9 cellular contexts compared by ENCODE assay signal in the genomic region with DNA sequence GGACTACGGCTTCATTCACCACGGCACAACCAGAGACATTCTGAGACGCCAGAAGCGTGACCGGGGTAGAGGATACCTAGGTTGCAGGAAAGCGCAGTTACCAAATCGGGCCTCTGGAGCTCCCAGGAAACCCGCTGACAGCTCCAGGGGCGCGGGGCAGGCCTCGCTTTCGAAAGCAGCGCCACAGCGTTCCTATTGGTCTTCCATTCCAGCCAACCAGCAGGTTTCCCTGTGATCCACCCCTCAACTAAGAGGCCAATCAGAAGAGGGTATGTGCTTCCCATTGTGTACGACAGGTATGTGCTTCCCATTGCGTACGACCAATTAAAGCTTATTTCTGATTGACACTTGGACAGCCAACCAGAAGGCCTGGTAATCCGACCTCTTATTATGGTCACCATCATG. TPM values are rescaled to one million over a fixed set of nuclear protein-coding genes. Genes with fewer than 3 reads are reported as not detected.
DNase-seq lines count a peak whose midpoint lies in the region; ATAC-seq and TF ChIP-seq lines count a peak whose summit lies in the region.
"Had no signal": no experiment of that assay in that cellular context is flagged by ENCODE, and none has a peak within 500 bp of the region (broad histone marks: within the 10 kb centered on the region; RNA-seq: fewer than 3 reads in every experiment).

No MANE protein-coding gene starts in this region.

- peak overlapping the region; percentile 83 for H3K4me3 Mint-ChIP-seq in GM23338
- H3K4me3 Mint-ChIP-seq in activated CD4-positive, alpha-beta memory T cell treated with anti-CD3 and anti-CD28 coated beads for 36 hours: peak overlapping the region; percentile 39

- H3K9me2 ChIP-seq in GM23338 (ENCODE audit: insufficient read depth): no peaks in the 10 kb centered on the region

- no peaks in the 10 kb centered on the region for H4K20me1 ChIP-seq in GM23338 (replicated peaks; ENCODE audit: insufficient read depth)

- peak overlapping the region; percentile 74 for H3K4me2 ChIP-seq in GM23338

- no peaks in the 10 kb centered on the region for H3K27me3 Mint-ChIP-seq in GM23338 (ENCODE audit: insufficient read depth, low read depth, poor library complexity)
- H3K27me3 Mint-ChIP-seq in activated CD4-positive, alpha-beta memory T cell treated with anti-CD3 and anti-CD28 coated beads for 36 hours: no peaks in the 10 kb centered on the region

- H3K9me3 ChIP-seq in ES-I3 (ENCODE audit: control insufficient read depth, insufficient read depth, low read length): no peaks in the 10 kb centered on the region
- no peaks in the 10 kb centered on the region for H3K9me3 ChIP-seq in iPS-18c (ENCODE audit: control insufficient read depth, insufficient read depth, low read length)

- H3K27ac ChIP-seq in GM23338 (ENCODE audit: low read depth): peak overlapping the region; percentile 65; the same call in 1 of the 2 replicates

- peak overlapping the region; percentile 31; the same call in 1 of the 2 replicates for H3K27ac Mint-ChIP-seq in GM23338
- H3K27ac Mint-ChIP-seq in activated CD4-positive, alpha-beta memory T cell treated with anti-CD3 and anti-CD28 coated beads for 36 hours: no peak overlapping the region

- TF ChIP-seq CTCF in GM23338 (conservative IDR thresholded peaks at IDR 0.05; ENCODE audit: low read depth in 2 of 2): no peak

- peaks cover 3% of the 10 kb centered on the region; the same call in 1 of the 3 replicates for H3K36me3 Mint-ChIP-seq in GM23338 (ENCODE audit: low read depth)
- H3K36me3 Mint-ChIP-seq in activated CD4-positive, alpha-beta memory T cell treated with anti-CD3 and anti-CD28 coated beads for 36 hours: peaks cover 6% of the 10 kb centered on the region

- H3K4me1 ChIP-seq in ES-I3 (ENCODE audit: insufficient read depth, low read length) (no peaks in the 10 kb centered on the region), GM23338 (ENCODE audit: insufficient read depth) (0 out of 2 replicates have a peak, but pooled peaks cover 4% of the 10 kb centered on the region)

- H3K9ac ChIP-seq in ES-I3 (ENCODE audit: low read depth, low read length): peak overlapping the region; percentile 67

- DNase-seq in GM23338 (ENCODE audit: low spot score): peak; percentile 92
- DNase-seq in activated CD4-positive, alpha-beta memory T cell treated with anti-CD3 and anti-CD28 coated beads for 36 hours: peak; percentile 39
- no peak for DNase-seq in stimulated activated CD4-positive, alpha-beta T cell treated with anti-CD3 and anti-CD28 coated beads, Interleukin-12 subunit alpha, Interleukin-12 subunit beta, amount 100 ng/mL, for 4 hours
- no peak for DNase-seq in NCI-H748 treated with DMSO at 0.1 percent for 48 hours (lab: John Stamatoyannopoulos, UW)
- no peak for DNase-seq in DMS53 treated with DMSO at 0.1 percent for 48 hours (lab: John Stamatoyannopoulos, UW; ENCODE audit: unreplicated experiment)
- DNase-seq in SHP77 treated with DMSO at 0.1 percent for 48 hours (lab: John Stamatoyannopoulos, UW): no peak
- DNase-seq: DND-41 had no signal

- H3K27me3 ChIP-seq in GM23338 (ENCODE audit: insufficient read depth): no peaks in the 10 kb centered on the region

- H3K9me3 Mint-ChIP-seq in GM23338: no peaks in the 10 kb centered on the region
- no peaks in the 10 kb centered on the region for H3K9me3 Mint-ChIP-seq in activated CD4-positive, alpha-beta memory T cell treated with anti-CD3 and anti-CD28 coated beads for 36 hours

- H3K36me3 ChIP-seq in ES-I3 (ENCODE audit: insufficient read depth, low read length): peaks cover under 1% of the 10 kb centered on the region; the same call in 1 of the 2 replicates
- no peaks in the 10 kb centered on the region for H3K36me3 ChIP-seq in GM23338 (ENCODE audit: insufficient read depth)

- intact Hi-C loops in activated CD4-positive, alpha-beta memory T cell treated with anti-CD3 and anti-CD28 coated beads for 36 hours (cut with micrococcal nuclease): loop anchor here (1.0 kb wide), 1 partner anchor 15 kb away; a partner anchor contains a TSS

- CTCF ChIA-PET in activated CD4-positive, alpha-beta memory T cell treated with anti-CD3 and anti-CD28 coated beads for 36 hours (lab: Charles Lee): no interaction called here

- peaks cover 4% of the 10 kb centered on the region; the same call in 2 of the 3 replicates for H3K4me1 Mint-ChIP-seq in GM23338
- peaks cover 13% of the 10 kb centered on the region for H3K4me1 Mint-ChIP-seq in activated CD4-positive, alpha-beta memory T cell treated with anti-CD3 and anti-CD28 coated beads for 36 hours (ENCODE audit: low read depth)

- H3F3A ChIP-seq in GM23338 (replicated peaks; ENCODE audit: low read depth): no peaks in the 10 kb centered on the region

- peak; percentile 99 for ATAC-seq in GM23338

- H2AFZ ChIP-seq in GM23338: no peak overlapping the region

- H3K4me3 ChIP-seq in GM23338 (peak overlapping the region; percentile 56), iPS-18c (ENCODE audit: insufficient read depth, low read depth, low read length) (peak overlapping the region; percentile 55)

- no peaks in the 10 kb centered on the region for H3K79me2 ChIP-seq in GM23338 (replicated peaks; ENCODE audit: insufficient read depth)

- POLR2A ChIA-PET in activated CD4-positive, alpha-beta memory T cell treated with anti-CD3 and anti-CD28 coated beads for 36 hours (lab: Charles Lee): no interaction called here

TF ChIP-seq in GM23338, 12 proteins besides CTCF, POLR2A, EP300 and RAD21:
- TF ChIP-seq STAT1 (IDR thresholded peaks at IDR 0.05; ENCODE audit: unreplicated experiment) (no peak), NANOG (IDR thresholded peaks at IDR 0.05; ENCODE audit: borderline replicate concordance) (no peak), ZNF114 (CRISPR knock-in tag; IDR thresholded peaks at IDR 0.05) (no peak), EZH2phosphoT487 (IDR thresholded peaks at IDR 0.05; ENCODE audit: unreplicated experiment) (no peak), CREB1 (CRISPR knock-in tag; IDR thresholded peaks at IDR 0.05; ENCODE audit: low read depth) (peak; percentile 35; the same call in 1 of the 2 replicates)
- TF ChIP-seq, protein P1, sequence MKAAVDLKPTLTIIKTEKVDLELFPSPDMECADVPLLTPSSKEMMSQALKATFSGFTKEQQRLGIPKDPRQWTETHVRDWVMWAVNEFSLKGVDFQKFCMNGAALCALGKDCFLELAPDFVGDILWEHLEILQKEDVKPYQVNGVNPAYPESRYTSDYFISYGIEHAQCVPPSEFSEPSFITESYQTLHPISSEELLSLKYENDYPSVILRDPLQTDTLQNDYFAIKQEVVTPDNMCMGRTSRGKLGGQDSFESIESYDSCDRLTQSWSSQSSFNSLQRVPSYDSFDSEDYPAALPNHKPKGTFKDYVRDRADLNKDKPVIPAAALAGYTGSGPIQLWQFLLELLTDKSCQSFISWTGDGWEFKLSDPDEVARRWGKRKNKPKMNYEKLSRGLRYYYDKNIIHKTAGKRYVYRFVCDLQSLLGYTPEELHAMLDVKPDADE (IDR thresholded peaks at IDR 0.05): no peak

RNA-seq across cellular contexts. Expression of a gene that starts 14.9 kb away (rescaled TPM):
- 70.8 and 75.3 TPM in 2 replicates for total RNA-seq in GM23338 (2014; rRNA removed; shearing (Covaris generic))
- polyA plus RNA-seq in GM23338 (2016; fragmentation: Nextera tagmentation; extraction: Ambion mirVana): 27.9 and 28.5 TPM in 2 replicates
- 10 to 100 TPM; 42.1 to 42.5 TPM for total RNA-seq in activated CD4-positive, alpha-beta memory T cell treated with anti-CD3 and anti-CD28 coated beads for 36 hours

RNA-seq across cellular contexts. Expression of a gene that starts 42.4 kb away (rescaled TPM):
- 26.6 and 31.4 TPM in 2 replicates for total RNA-seq in GM23338 (2014; rRNA removed; shearing (Covaris generic))
- 7.0 and 8.0 TPM in 2 replicates for polyA plus RNA-seq in GM23338 (2016; fragmentation: Nextera tagmentation; extraction: Ambion mirVana)
- 10 to 100 TPM in 1 of 2 experiments, 1 to 10 TPM in 1; 8.7 to 10.7 TPM for total RNA-seq in activated CD4-positive, alpha-beta memory T cell treated with anti-CD3 and anti-CD28 coated beads for 36 hours

RNA-seq across cellular contexts. Expression of a gene that starts 53.3 kb away (rescaled TPM):
- not detected in 2 replicates for total RNA-seq in GM23338 (2014; rRNA removed; shearing (Covaris generic))
- 0.79 and 1.1 TPM in 2 replicates for polyA plus RNA-seq in GM23338 (2016; fragmentation: Nextera tagmentation; extraction: Ambion mirVana)
- total RNA-seq in activated CD4-positive, alpha-beta memory T cell treated with anti-CD3 and anti-CD28 coated beads for 36 hours: 10 to 100 TPM; 12.0 to 12.6 TPM

RNA-seq across cellular contexts. Expression of a gene that starts 58.2 kb away (rescaled TPM):
- not detected in 2 replicates for total RNA-seq in GM23338 (2014; rRNA removed; shearing (Covaris generic))
- polyA plus RNA-seq in GM23338 (2016; fragmentation: Nextera tagmentation; extraction: Ambion mirVana): 0.26 and 0.31 TPM in 2 replicates
- 100 to 1,000 TPM; 289 to 290 TPM for total RNA-seq in activated CD4-positive, alpha-beta memory T cell treated with anti-CD3 and anti-CD28 coated beads for 36 hours

Comparison
In these comparisons a context has a peak if more than half of its experiments do, and no peak if none do; other contexts are left out.
1. DNase-seq: peak in GM23338 (single experiment) and activated CD4-positive, alpha-beta memory T cell treated with anti-CD3 and anti-CD28 coated beads for 36 hours (single experiment); none in stimulated activated CD4-positive, alpha-beta T cell treated with anti-CD3 and anti-CD28 coated beads, Interleukin-12 subunit alpha, Interleukin-12 subunit beta, amount 100 ng/mL, for 4 hours (single experiment), NCI-H748 treated with DMSO at 0.1 percent for 48 hours (single experiment), DMS53 treated with DMSO at 0.1 percent for 48 hours (single experiment) and SHP77 treated with DMSO at 0.1 percent for 48 hours (single experiment).
2. RNA of a gene that starts 53.3 kb away (total RNA-seq): 12.0 to 12.6 TPM in activated CD4-positive, alpha-beta memory T cell treated with anti-CD3 and anti-CD28 coated beads for 36 hours; not detected in GM23338; every median in the first group is over 10 times any median in the second.